8 cellular contexts compared by ENCODE assay signal in the genomic region with DNA sequence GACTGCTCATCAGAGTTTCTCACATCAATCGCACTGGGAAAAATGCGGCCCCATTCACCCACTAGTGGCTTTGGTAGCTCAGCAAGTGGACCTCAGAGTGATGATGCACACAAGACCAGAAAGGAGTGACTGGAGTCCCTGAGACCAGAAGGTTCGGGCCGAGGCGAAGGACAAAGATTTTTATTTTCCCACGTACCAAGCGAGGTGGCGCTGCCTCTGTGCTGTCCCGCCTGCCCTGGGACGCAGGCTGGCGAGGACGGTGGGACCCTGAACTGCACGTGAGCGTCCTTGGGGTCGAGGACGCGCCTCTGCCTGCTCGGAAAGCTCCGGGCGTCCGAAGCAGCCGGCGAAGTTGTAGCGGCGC. TPM values are rescaled to one million over a fixed set of nuclear protein-coding genes. Genes with fewer than 3 reads are reported as not detected.
DNase-seq lines count a peak whose midpoint lies in the region; ATAC-seq, FAIRE-seq and TF ChIP-seq lines count a peak whose summit lies in the region.
"Not testable (repeated sequence)": the region's sequence is repeated elsewhere in the genome, so short reads cannot be mapped to it uniquely, and the experiment has no call there.

No MANE protein-coding gene starts in this region.

- H4K20me1 ChIP-seq in keratinocyte (ENCODE audit: control insufficient read depth, extremely low read depth, insufficient read depth, low read length) = not testable (repeated sequence)

- peaks cover 41% of the 10 kb centered on the region for H3K4me1 Mint-ChIP-seq in HFFc6 (ENCODE audit: low read depth)
- peaks cover 23% of the 10 kb centered on the region for H3K4me1 Mint-ChIP-seq in WTC11

- H3K27ac ChIP-seq in ACC112 (ENCODE audit: low read depth, low read length) (peak overlapping the region; percentile 29; the same call in 1 of the 2 replicates), HUES48 (ENCODE audit: low read depth, low read length) (peak overlapping the region; percentile 84), keratinocyte (ENCODE audit: control insufficient read depth, insufficient read depth, low read length) (peak overlapping the region; percentile 83), prostate gland (peak overlapping the region in 1 of 2 donors; percentile 54)

- POLR2A ChIA-PET in WTC11 (lab: Charles Lee) = not testable (repeated sequence)

- H3K27ac Mint-ChIP-seq in HFFc6 = peak overlapping the region; percentile 93
- H3K27ac Mint-ChIP-seq in WTC11 = peak overlapping the region; percentile 94

- H3K4me3 ChIP-seq in ACC112 (ENCODE audit: low read depth, low read length) = peak overlapping the region; percentile 91
- H3K4me3 ChIP-seq in HUES48 (ENCODE audit: low read depth, low read length) = peak overlapping the region; percentile 84
- H3K4me3 ChIP-seq in keratinocyte (ENCODE audit: control insufficient read depth in 2 of 3, extremely low read depth in 1 of 3, insufficient read depth in 2 of 3, low read depth in 1 of 3, low read length in 3 of 3) = peak overlapping the region; percentile 66 to 80 (median 77)
- peak overlapping the region; percentile 51 to 73 for H3K4me3 ChIP-seq in prostate gland

- H3K27me3 ChIP-seq in ACC112 (ENCODE audit: insufficient read depth, low read length); HUES48 (ENCODE audit: control insufficient read depth, insufficient read depth, low read length); keratinocyte (ENCODE audit: control insufficient read depth, extremely low read depth, insufficient read depth, low read length); prostate gland (replicated peaks; ENCODE audit: insufficient read depth): not testable (repeated sequence)

- not testable (repeated sequence) for H3K36me3 ChIP-seq in ACC112 (ENCODE audit: insufficient read depth, low read length); HUES48 (ENCODE audit: control insufficient read depth, insufficient read depth, low read length); keratinocyte (ENCODE audit: control insufficient read depth in 2 of 2, extremely low read depth in 1 of 2, insufficient read depth in 2 of 2, low read length in 2 of 2); prostate gland

- FAIRE-seq in keratinocyte (lab: Jason Lieb, UNC) = not testable (repeated sequence)

- TF ChIP-seq CTCF in HFFc6 (IDR thresholded peaks at IDR 0.05) = peak; percentile 35
- TF ChIP-seq CTCF in WTC11 (IDR thresholded peaks at IDR 0.05); keratinocyte (optimal IDR thresholded peaks at IDR 0.05 in 1 of 3, IDR thresholded peaks at IDR 0.05 in 1 of 3, conservative IDR thresholded peaks at IDR 0.05 in 1 of 3; ENCODE audit: extremely low read depth in 1 of 3, insufficient read depth in 2 of 3, low read length in 3 of 3); prostate gland (IDR thresholded peaks at IDR 0.05): not testable (repeated sequence)

- not testable (repeated sequence) for H2AFZ ChIP-seq in ACC112 (ENCODE audit: low read length, unreplicated experiment)
- peak overlapping the region; percentile 78 for H2AFZ ChIP-seq in keratinocyte (ENCODE audit: control insufficient read depth, low read length)

- H3K4me1 ChIP-seq in ACC112 (ENCODE audit: control insufficient read depth, insufficient read depth, low read length, unreplicated experiment); HUES48 (ENCODE audit: control insufficient read depth, insufficient read depth, low read length); keratinocyte (ENCODE audit: control insufficient read depth, extremely low read depth, insufficient read depth, low read length); prostate gland (replicated peaks): not testable (repeated sequence)

- intact Hi-C loops in prostate gland (cut with DNase I) = not testable (repeated sequence)

- dilution Hi-C loops in keratinocyte (cut with MboI; ENCODE audit: extremely low pct_ligation_motif_present, low sequenced_read_pairs) = not testable (repeated sequence)

- H3K9me3 ChIP-seq in HUES48 (ENCODE audit: control insufficient read depth, insufficient read depth, low read length); keratinocyte (ENCODE audit: control insufficient read depth, low read depth, low read length); prostate gland: not testable (repeated sequence)

- peaks cover 66% of the 10 kb centered on the region for H3K79me2 ChIP-seq in ACC112 (ENCODE audit: control insufficient read depth, insufficient read depth, low read length, unreplicated experiment)
- peaks cover 73% of the 10 kb centered on the region for H3K79me2 ChIP-seq in keratinocyte (ENCODE audit: control insufficient read depth, insufficient read depth, low read length)

- peak overlapping the region; percentile 90; the same call in 1 of the 2 replicates for H3K9ac ChIP-seq in HUES48 (ENCODE audit: low read depth, low read length)
- H3K9ac ChIP-seq in keratinocyte (ENCODE audit: control insufficient read depth, extremely low read depth, insufficient read depth, low read length) = peak overlapping the region; percentile 87

- not testable (repeated sequence) for H3K9me3 Mint-ChIP-seq in HFFc6, WTC11

- TF ChIP-seq POLR2A in prostate gland (IDR thresholded peaks at IDR 0.05) = not testable (repeated sequence)

- H3K9me1 ChIP-seq in keratinocyte (ENCODE audit: control insufficient read depth, extremely low read depth, insufficient read depth, low read length) = not testable (repeated sequence)

- 0% methylated on average over 5 of the region's 25 CpGs for WGBS in prostate gland

- not testable (repeated sequence) for H3K36me3 Mint-ChIP-seq in HFFc6 (ENCODE audit: low read depth)
- peaks cover 19% of the 10 kb centered on the region for H3K36me3 Mint-ChIP-seq in WTC11

- peak; percentile 4 for DNase-seq in HFFc6
- DNase-seq in WTC11 (ENCODE audit: low spot score) = peak; percentile 26
- peak; percentile 36 for DNase-seq in dermis blood vessel endothelial cell
- DNase-seq in keratinocyte (ENCODE audit: low read depth, low spot score); prostate gland (ENCODE audit: low spot score): not testable (repeated sequence)

- not testable (repeated sequence) for H3K27me3 Mint-ChIP-seq in HFFc6 (ENCODE audit: insufficient read depth); WTC11 (ENCODE audit: low read depth)

- peak overlapping the region; percentile 78 for H3K4me2 ChIP-seq in keratinocyte (ENCODE audit: control insufficient read depth, extremely low read depth, insufficient read depth, low read depth, low read length)

- H3K4me3 Mint-ChIP-seq in HFFc6 (peak overlapping the region; percentile 100), WTC11 (peak overlapping the region; percentile 98)

- ATAC-seq in GM18861 (IDR thresholded peaks at IDR 0.05; ENCODE audit: unreplicated experiment) = peak; percentile 32
- ATAC-seq in WTC11 = peak; percentile 66

- CTCF ChIA-PET in WTC11 (lab: Charles Lee) = not testable (repeated sequence)

RNA-seq across cellular contexts. Expression of a gene that starts 0.6 kb away (rescaled TPM):
- total RNA-seq in HFFc6 (2021; fragmentation: NEBNext Ultra II Directional; extraction: Animal tissue kit (Norgen Biotek cat#: 25700)) = 10 to 100 TPM; 89.2 to 99.3 (median 96.4) TPM
- total RNA-seq in WTC11 (2021) = 84.8 to 99.0 TPM (median 86.8 TPM) in 3 replicates
- total RNA-seq in dermis blood vessel endothelial cell = 71.5 and 73.8 TPM in 2 replicates
- polyA plus RNA-seq in keratinocyte = 115 to 172 TPM (median 122 TPM) in 3 replicates
- polyA plus RNA-seq in keratinocyte (2011; ENCODE audit: low read depth) = 30.3 TPM
- 115 and 195 TPM in 2 replicates for polyA plus RNA-seq in keratinocyte (2011; cell fraction: cytosol; rRNA removed)
- 80.4 and 103 TPM in 2 replicates for polyA plus RNA-seq in keratinocyte (2011; cell fraction: nucleus; rRNA removed)
- 56.4 and 108 TPM in 2 replicates for polyA plus RNA-seq in keratinocyte (2012; ENCODE audit: low replicate concordance)
- 38.4 to 109 TPM (median 56.7 TPM) in 3 replicates for polyA minus RNA-seq in keratinocyte
- 71.4 TPM for polyA minus RNA-seq in keratinocyte (2011; cell fraction: cytosol; rRNA and poly(A)+ RNA removed)
- polyA minus RNA-seq in keratinocyte (2011; cell fraction: nucleus; rRNA and poly(A)+ RNA removed) = 21.0 and 35.5 TPM in 2 replicates
- 10 to 100 TPM; 60.8 to 93.5 TPM for total RNA-seq in prostate gland

RNA-seq across cellular contexts. Expression of a gene that starts 58.7 kb away (rescaled TPM):
- total RNA-seq in HFFc6 (2021; fragmentation: NEBNext Ultra II Directional; extraction: Animal tissue kit (Norgen Biotek cat#: 25700)) = 100 to 1,000 TPM; 124 to 156 (median 144) TPM
- 64.6 to 69.4 TPM (median 64.7 TPM) in 3 replicates for total RNA-seq in WTC11 (2021)
- 256 and 296 TPM in 2 replicates for total RNA-seq in dermis blood vessel endothelial cell
- polyA plus RNA-seq in keratinocyte = 134 to 179 TPM (median 165 TPM) in 3 replicates
- polyA plus RNA-seq in keratinocyte (2011; ENCODE audit: low read depth) = 44.5 TPM
- 92.9 and 182 TPM in 2 replicates for polyA plus RNA-seq in keratinocyte (2011; cell fraction: cytosol; rRNA removed)
- polyA plus RNA-seq in keratinocyte (2011; cell fraction: nucleus; rRNA removed) = 99.9 and 129 TPM in 2 replicates
- 75.6 and 93.8 TPM in 2 replicates for polyA plus RNA-seq in keratinocyte (2012; ENCODE audit: low replicate concordance)
- polyA minus RNA-seq in keratinocyte = 140 to 198 TPM (median 191 TPM) in 3 replicates
- polyA minus RNA-seq in keratinocyte (2011; cell fraction: cytosol; rRNA and poly(A)+ RNA removed) = 126 TPM
- polyA minus RNA-seq in keratinocyte (2011; cell fraction: nucleus; rRNA and poly(A)+ RNA removed) = 77.2 and 126 TPM in 2 replicates
- total RNA-seq in prostate gland = 100 to 1,000 TPM; 131 to 434 TPM
